30 cellular contexts compared by ENCODE assay signal in the genomic region with DNA sequence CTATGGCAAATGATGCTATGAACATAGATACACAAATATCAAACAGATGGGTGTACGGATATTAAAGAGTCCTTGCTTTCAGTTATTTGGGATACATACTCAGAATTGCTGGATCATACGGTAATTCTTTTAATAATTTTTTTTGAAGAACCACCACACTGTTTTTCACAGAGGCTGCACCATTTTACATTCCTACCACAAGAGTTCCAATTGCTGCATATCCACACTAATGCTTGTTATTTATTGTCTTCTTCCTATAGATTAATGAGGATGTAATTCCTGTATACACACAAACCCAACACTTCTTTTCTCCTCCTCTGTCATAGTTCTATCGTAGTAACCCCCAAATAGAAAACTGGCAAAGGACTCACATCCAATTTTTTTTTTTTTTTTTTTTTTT. TPM values are rescaled to one million over a fixed set of nuclear protein-coding genes. Genes with fewer than 3 reads are reported as not detected.
DNase-seq lines count a peak whose midpoint lies in the region; ATAC-seq, FAIRE-seq and TF ChIP-seq lines count a peak whose summit lies in the region.
"Had no signal": no experiment of that assay in that cellular context is flagged by ENCODE, and none has a peak within 500 bp of the region (broad histone marks: within the 10 kb centered on the region; RNA-seq: fewer than 3 reads in every experiment).

No MANE protein-coding gene starts in this region.

- H2BK20ac ChIP-seq in IMR-90 (ENCODE audit: low read depth, low read length) = no peak overlapping the region

- TF ChIP-seq RAD21 in IMR-90 (IDR thresholded peaks at IDR 0.05; ENCODE audit: low read length) = no peak

- H3K36me3 Mint-ChIP-seq in endothelial cell (ENCODE audit: low read depth, unreplicated experiment) (no peaks in the 10 kb centered on the region), nephron progenitor cell (ENCODE audit: low read depth) (peaks cover 4% of the 10 kb centered on the region), T-cell (no peaks in the 10 kb centered on the region)
- H3K36me3 Mint-ChIP-seq: immature natural killer cell had no signal

- TF ChIP-seq POLR2A in IMR-90 (IDR thresholded peaks at IDR 0.05; ENCODE audit: low read depth, low read length) = no peak

- peaks cover 0 to 9% of the 10 kb centered on the region in 2 experiments; a peak in 3 of 4 replicates for H3K79me1 ChIP-seq in IMR-90 (ENCODE audit: low read depth in 1 of 2, low read length in 2 of 2)

- H3K27me3 ChIP-seq in IMR-90 (ENCODE audit: control insufficient read depth, insufficient read depth, low read length) (no peaks in the 10 kb centered on the region), small intestine (ENCODE audit: control insufficient read depth in 2 of 2, insufficient read depth in 2 of 2, low read length in 2 of 2) (no peaks in the 10 kb centered on the region)
- H3K27me3 ChIP-seq: ascending aorta, BLaER1, esophagus squamous epithelium, tibial nerve had no signal

- H2BK15ac ChIP-seq in IMR-90 (ENCODE audit: low read depth, low read length) = no peak overlapping the region

- TF ChIP-seq CTCF in AG09309 (IDR thresholded peaks at IDR 0.05; ENCODE audit: control insufficient read depth, insufficient read depth, low read depth, low read length, missing control alignments) (peak; percentile 10), IMR-90 (conservative IDR thresholded peaks at IDR 0.05; ENCODE audit: low read depth, low read length) (peak; percentile 28; the same call in 1 of the 2 replicates), endothelial cell (IDR thresholded peaks at IDR 0.05; ENCODE audit: unreplicated experiment) (peak; percentile 28), nephron progenitor cell (IDR thresholded peaks at IDR 0.05) (no peak)

- no peak overlapping the region for H2AK9ac ChIP-seq in IMR-90 (replicated peaks; ENCODE audit: low read depth, low read length, poor library complexity)

- dilution Hi-C loops in IMR-90 (cut with HindIII; ENCODE audit: low sequenced_read_pairs, unreplicated experiment) = no loop called here

- no peak overlapping the region for H4K91ac ChIP-seq in IMR-90 (ENCODE audit: insufficient read depth, low read depth, low read length)

- BruUV-seq in IMR-90 (replicated peaks; lab: Mats Ljungman, UMichigan) = no TSS peak

- H4K5ac ChIP-seq in IMR-90 (ENCODE audit: low read depth, low read length) = no peak overlapping the region

- H3K4me3 ChIP-seq in AG09309 (ENCODE audit: control insufficient read depth, low read depth, low read length) = no peak overlapping the region
- no peak overlapping the region for H3K4me3 ChIP-seq in IMR-90 (ENCODE audit: insufficient read depth, low read depth, low read length)
- no peak overlapping the region for H3K4me3 ChIP-seq in small intestine (ENCODE audit: low read depth in 1 of 2, low read length in 2 of 2)
- H3K4me3 ChIP-seq: ascending aorta, BLaER1, esophagus squamous epithelium, HAP-1, tibial nerve had no signal

- H3K4ac ChIP-seq in IMR-90 (ENCODE audit: low read depth, low read length) = no peak overlapping the region

- no peak overlapping the region for H2BK5ac ChIP-seq in IMR-90 (ENCODE audit: low read depth, low read length, poor library complexity, severe bottlenecking)

- no peak overlapping the region for H3K27ac Mint-ChIP-seq in endothelial cell (ENCODE audit: unreplicated experiment)
- H3K27ac Mint-ChIP-seq in nephron progenitor cell = peak overlapping the region; percentile 51
- no peak overlapping the region for H3K27ac Mint-ChIP-seq in T-cell
- H3K27ac Mint-ChIP-seq: activated CD8-positive, alpha-beta T cell treated with anti-CD3 and anti-CD28 coated beads, Interleukin-2, amount 10 ng/mL, durations not matched to agents 7 days and 5 days; activated naive CD8-positive, alpha-beta T cell treated with anti-CD3 and anti-CD28 coated beads for 36 hours had no signal

- H3K56ac ChIP-seq in IMR-90 (ENCODE audit: extremely low read depth, insufficient read depth, low read length) = no peak overlapping the region

- no peak overlapping the region for H3K14ac ChIP-seq in IMR-90 (replicated peaks; ENCODE audit: low read depth, low read length)

- no peak overlapping the region for H3K4me2 ChIP-seq in IMR-90 (ENCODE audit: low read depth, low read length)
- H3K4me2 ChIP-seq: BLaER1 had no signal

- no peak overlapping the region for H4K8ac ChIP-seq in IMR-90 (ENCODE audit: low read depth in 2 of 2, low read length in 2 of 2)

- H2AK5ac ChIP-seq in IMR-90 (ENCODE audit: low read depth, low read length) = no peak overlapping the region

- no peak overlapping the region for H2AFZ ChIP-seq in IMR-90 (replicated peaks; ENCODE audit: low read length, poor library complexity)

- H2BK120ac ChIP-seq in IMR-90 (ENCODE audit: low read depth, low read length) = no peak overlapping the region

- H4K20me1 ChIP-seq in IMR-90 (ENCODE audit: insufficient read depth, low read length) = no peaks in the 10 kb centered on the region
- H4K20me1 ChIP-seq: BLaER1 had no signal

- H3K27ac ChIP-seq in IMR-90 (ENCODE audit: insufficient read depth, low read length) = no peak overlapping the region
- H3K27ac ChIP-seq in small intestine (ENCODE audit: low read depth in 1 of 2, low read length in 1 of 2) = no peak overlapping the region
- H3K27ac ChIP-seq: ascending aorta, BLaER1, esophagus squamous epithelium, tibial nerve had no signal

- no CpG with 5 or more reads among the region's 3 CpGs for WGBS in IMR-90 (ENCODE audit: extremely low coverage in 2 of 2, insufficient read length in 1 of 2), 2 experiments
- 85 to 95% (median 95%) methylated on average over 3 of the region's 3 CpGs for WGBS in small intestine, 3 donors

- H3K4me3 Mint-ChIP-seq in endothelial cell (ENCODE audit: unreplicated experiment) (no peak overlapping the region), nephron progenitor cell (no peak overlapping the region), T-cell (no peak overlapping the region)
- H3K4me3 Mint-ChIP-seq: activated CD8-positive, alpha-beta T cell treated with anti-CD3 and anti-CD28 coated beads, Interleukin-2, amount 10 ng/mL, durations not matched to agents 7 days and 5 days; activated naive CD8-positive, alpha-beta T cell treated with anti-CD3 and anti-CD28 coated beads for 36 hours; central memory CD8-positive, alpha-beta T cell; immature natural killer cell had no signal

- in situ Hi-C loops in IMR-90 (cut with MboI; ENCODE audit: low sequenced_read_pairs) = no loop called here

- intact Hi-C loops in IMR-90 (cut with micrococcal nuclease) = no loop called here

- peaks cover 6% of the 10 kb centered on the region; the same call in 1 of the 2 replicates for H3K9me1 ChIP-seq in IMR-90 (ENCODE audit: insufficient read depth, low read length)

- peaks cover 3% of the 10 kb centered on the region for H3K27me3 Mint-ChIP-seq in endothelial cell (ENCODE audit: unreplicated experiment)
- no peaks in the 10 kb centered on the region for H3K27me3 Mint-ChIP-seq in nephron progenitor cell (ENCODE audit: low read depth, poor library complexity)
- no peaks in the 10 kb centered on the region for H3K27me3 Mint-ChIP-seq in T-cell
- H3K27me3 Mint-ChIP-seq: activated naive CD8-positive, alpha-beta T cell treated with anti-CD3 and anti-CD28 coated beads for 36 hours; central memory CD8-positive, alpha-beta T cell had no signal

- H3K18ac ChIP-seq in IMR-90 (ENCODE audit: low read depth, low read length) = no peak overlapping the region

- no peak overlapping the region for H3K9ac ChIP-seq in IMR-90 (ENCODE audit: low read depth, low read length)
- H3K9ac ChIP-seq: BLaER1 had no signal

- H3K23ac ChIP-seq in IMR-90 (ENCODE audit: low read depth, low read length) = no peak overlapping the region

- ATAC-seq in IMR-90 (ENCODE audit: low read depth) = no peak
- no peak for ATAC-seq in T-cell (replicated peaks in 1 of 4)
- ATAC-seq: activated CD8-positive, alpha-beta T cell treated with anti-CD3 and anti-CD28 coated beads, Interleukin-2, amount 10 ng/mL, durations not matched to agents 7 days and 5 days; left cardiac atrium; PC-3; Right ventricle myocardium inferior; sciatic nerve had no signal

- H3K36me3 ChIP-seq in IMR-90 (ENCODE audit: control insufficient read depth, insufficient read depth, low read length) (peaks cover 4% of the 10 kb centered on the region), small intestine (ENCODE audit: control insufficient read depth in 2 of 2, insufficient read depth in 2 of 2, low read length in 2 of 2) (peaks cover 0 to 5% of the 10 kb centered on the region in 2 donors)
- H3K36me3 ChIP-seq: HAP-1 had no signal

- H3K4me1 Mint-ChIP-seq in endothelial cell (ENCODE audit: unreplicated experiment) (peaks cover 5% of the 10 kb centered on the region), nephron progenitor cell (no peaks in the 10 kb centered on the region), T-cell (peaks cover 0 to 9% (median 0%) of the 10 kb centered on the region in 3 donors)
- H3K4me1 Mint-ChIP-seq: activated naive CD8-positive, alpha-beta T cell treated with anti-CD3 and anti-CD28 coated beads for 36 hours; immature natural killer cell had no signal

- DNase-seq in AG09309 (ENCODE audit: low read depth) = no peak
- DNase-seq in IMR-90 = no peak
- DNase-seq in endothelial cell (ENCODE audit: low spot score) = no peak
- no peak for DNase-seq in nephron progenitor cell
- no peak for DNase-seq in small intestine
- DNase-seq in T-cell = no peak
- no peak for DNase-seq in NCI-H2081 (lab: John Stamatoyannopoulos, UW)
- no peak for DNase-seq in DMS 273 treated with DMSO at 0.1 percent for 48 hours (lab: John Stamatoyannopoulos, UW)
- DNase-seq: activated CD8-positive, alpha-beta T cell treated with anti-CD3 and anti-CD28 coated beads, Interleukin-2, amount 10 ng/mL, durations not matched to agents 7 days and 5 days; activated naive CD8-positive, alpha-beta T cell treated with anti-CD3 and anti-CD28 coated beads for 36 hours; activated T-cell treated with anti-CD3 and anti-CD28 coated beads for 4 hours; dermis blood vessel endothelial cell; DMS153; esophagus squamous epithelium; immature natural killer cell; Kasumi-1; left cardiac atrium; NCI-H1436; NCI-H2107; NCI-H345; NCI-H69; PC-3; stimulated activated CD4-positive, alpha-beta T cell treated with anti-CD3 and anti-CD28 coated beads, Interleukin-4, amount 100 ng/mL, for 4 hours had no signal

- H3K9me3 Mint-ChIP-seq in endothelial cell (ENCODE audit: unreplicated experiment) = no peaks in the 10 kb centered on the region
- H3K9me3 Mint-ChIP-seq in nephron progenitor cell = no peaks in the 10 kb centered on the region
- H3K9me3 Mint-ChIP-seq in T-cell = no peaks in the 10 kb centered on the region
- H3K9me3 Mint-ChIP-seq: activated naive CD8-positive, alpha-beta T cell treated with anti-CD3 and anti-CD28 coated beads for 36 hours; central memory CD8-positive, alpha-beta T cell; immature natural killer cell had no signal

- CTCF ChIA-PET in IMR-90 (lab: Yijun Ruan, JAX) = no interaction called here
- CTCF ChIA-PET in T-cell (lab: Charles Lee) = no interaction called here

- POLR2A ChIA-PET in IMR-90 (lab: Charles Lee; ENCODE audit: unreplicated experiment) (no interaction called here), T-cell (lab: Charles Lee) (no interaction called here)

- no peak for FAIRE-seq in small intestine (lab: Jason Lieb, UNC)

- H3K4me1 ChIP-seq in IMR-90 (ENCODE audit: control insufficient read depth, insufficient read depth, low read length) = peaks cover 3% of the 10 kb centered on the region; the same call in 1 of the 2 replicates
- H3K4me1 ChIP-seq in small intestine (ENCODE audit: control insufficient read depth in 2 of 2, insufficient read depth in 1 of 2, low read depth in 1 of 2, low read length in 1 of 2) = no peaks in the 10 kb centered on the region
- H3K4me1 ChIP-seq: ascending aorta, BLaER1, tibial nerve had no signal

- no peaks in the 10 kb centered on the region for H3K9me3 ChIP-seq in IMR-90 (ENCODE audit: control insufficient read depth, insufficient read depth, low read length)
- no peaks in the 10 kb centered on the region for H3K9me3 ChIP-seq in small intestine (ENCODE audit: control insufficient read depth, low read depth)
- H3K9me3 ChIP-seq: ascending aorta, BLaER1, esophagus squamous epithelium, HAP-1, tibial nerve had no signal

RNA-seq across cellular contexts. Expression of a gene that starts 21.7 kb away (rescaled TPM):
- total RNA-seq in IMR-90 (2012; rRNA removed) = 3.8 and 6.1 TPM in 2 replicates
- 3.0 and 4.0 TPM in 2 replicates for polyA plus RNA-seq in IMR-90 (2012; rRNA removed)
- polyA plus RNA-seq in IMR-90 (2012; cell fraction: cytosol; rRNA removed) = 0.90 and 1.1 TPM in 2 replicates
- 0.28 and 1.4 TPM in 2 replicates for polyA plus RNA-seq in IMR-90 (2012; cell fraction: nucleus; rRNA removed; ENCODE audit: low replicate concordance)
- 5.2 TPM for total RNA-seq in endothelial cell (ENCODE audit: unreplicated experiment)
- 10 to 100 TPM; 12.1 to 31.5 (median 14.9) TPM for polyA plus RNA-seq in small intestine
- 1 to 10 TPM; 1.0 to 1.6 (median 1.2) TPM for total RNA-seq in T-cell
